In the genomic region with DNA sequence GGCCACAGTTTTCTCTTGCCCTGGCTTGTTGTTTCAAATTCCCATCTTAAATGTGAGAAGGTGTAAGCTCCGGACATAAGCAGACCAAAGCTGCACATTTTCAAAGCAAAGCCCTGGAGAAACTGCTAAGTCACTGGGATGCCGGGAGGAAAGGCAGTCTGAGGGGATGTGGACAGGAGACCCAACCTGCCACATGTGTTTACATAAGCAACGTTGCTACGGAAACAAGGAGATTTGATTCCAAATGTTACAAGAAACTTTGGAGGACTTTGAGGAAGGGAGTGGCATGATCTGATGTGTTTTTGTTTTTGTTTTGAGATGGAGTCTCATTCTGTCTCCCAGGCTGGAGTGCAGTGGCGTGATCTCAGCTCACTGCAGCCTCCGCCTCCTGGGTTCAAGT, we compare ENCODE assay signal across 1 cellular context.
TF ChIP-seq lines count a peak whose summit lies in the region.

No MANE protein-coding gene starts in this region.

TF ChIP-seq in GM23338, 12 proteins besides CTCF, POLR2A, EP300 and RAD21 (continued from another document):
- TF ChIP-seq, protein P1, sequence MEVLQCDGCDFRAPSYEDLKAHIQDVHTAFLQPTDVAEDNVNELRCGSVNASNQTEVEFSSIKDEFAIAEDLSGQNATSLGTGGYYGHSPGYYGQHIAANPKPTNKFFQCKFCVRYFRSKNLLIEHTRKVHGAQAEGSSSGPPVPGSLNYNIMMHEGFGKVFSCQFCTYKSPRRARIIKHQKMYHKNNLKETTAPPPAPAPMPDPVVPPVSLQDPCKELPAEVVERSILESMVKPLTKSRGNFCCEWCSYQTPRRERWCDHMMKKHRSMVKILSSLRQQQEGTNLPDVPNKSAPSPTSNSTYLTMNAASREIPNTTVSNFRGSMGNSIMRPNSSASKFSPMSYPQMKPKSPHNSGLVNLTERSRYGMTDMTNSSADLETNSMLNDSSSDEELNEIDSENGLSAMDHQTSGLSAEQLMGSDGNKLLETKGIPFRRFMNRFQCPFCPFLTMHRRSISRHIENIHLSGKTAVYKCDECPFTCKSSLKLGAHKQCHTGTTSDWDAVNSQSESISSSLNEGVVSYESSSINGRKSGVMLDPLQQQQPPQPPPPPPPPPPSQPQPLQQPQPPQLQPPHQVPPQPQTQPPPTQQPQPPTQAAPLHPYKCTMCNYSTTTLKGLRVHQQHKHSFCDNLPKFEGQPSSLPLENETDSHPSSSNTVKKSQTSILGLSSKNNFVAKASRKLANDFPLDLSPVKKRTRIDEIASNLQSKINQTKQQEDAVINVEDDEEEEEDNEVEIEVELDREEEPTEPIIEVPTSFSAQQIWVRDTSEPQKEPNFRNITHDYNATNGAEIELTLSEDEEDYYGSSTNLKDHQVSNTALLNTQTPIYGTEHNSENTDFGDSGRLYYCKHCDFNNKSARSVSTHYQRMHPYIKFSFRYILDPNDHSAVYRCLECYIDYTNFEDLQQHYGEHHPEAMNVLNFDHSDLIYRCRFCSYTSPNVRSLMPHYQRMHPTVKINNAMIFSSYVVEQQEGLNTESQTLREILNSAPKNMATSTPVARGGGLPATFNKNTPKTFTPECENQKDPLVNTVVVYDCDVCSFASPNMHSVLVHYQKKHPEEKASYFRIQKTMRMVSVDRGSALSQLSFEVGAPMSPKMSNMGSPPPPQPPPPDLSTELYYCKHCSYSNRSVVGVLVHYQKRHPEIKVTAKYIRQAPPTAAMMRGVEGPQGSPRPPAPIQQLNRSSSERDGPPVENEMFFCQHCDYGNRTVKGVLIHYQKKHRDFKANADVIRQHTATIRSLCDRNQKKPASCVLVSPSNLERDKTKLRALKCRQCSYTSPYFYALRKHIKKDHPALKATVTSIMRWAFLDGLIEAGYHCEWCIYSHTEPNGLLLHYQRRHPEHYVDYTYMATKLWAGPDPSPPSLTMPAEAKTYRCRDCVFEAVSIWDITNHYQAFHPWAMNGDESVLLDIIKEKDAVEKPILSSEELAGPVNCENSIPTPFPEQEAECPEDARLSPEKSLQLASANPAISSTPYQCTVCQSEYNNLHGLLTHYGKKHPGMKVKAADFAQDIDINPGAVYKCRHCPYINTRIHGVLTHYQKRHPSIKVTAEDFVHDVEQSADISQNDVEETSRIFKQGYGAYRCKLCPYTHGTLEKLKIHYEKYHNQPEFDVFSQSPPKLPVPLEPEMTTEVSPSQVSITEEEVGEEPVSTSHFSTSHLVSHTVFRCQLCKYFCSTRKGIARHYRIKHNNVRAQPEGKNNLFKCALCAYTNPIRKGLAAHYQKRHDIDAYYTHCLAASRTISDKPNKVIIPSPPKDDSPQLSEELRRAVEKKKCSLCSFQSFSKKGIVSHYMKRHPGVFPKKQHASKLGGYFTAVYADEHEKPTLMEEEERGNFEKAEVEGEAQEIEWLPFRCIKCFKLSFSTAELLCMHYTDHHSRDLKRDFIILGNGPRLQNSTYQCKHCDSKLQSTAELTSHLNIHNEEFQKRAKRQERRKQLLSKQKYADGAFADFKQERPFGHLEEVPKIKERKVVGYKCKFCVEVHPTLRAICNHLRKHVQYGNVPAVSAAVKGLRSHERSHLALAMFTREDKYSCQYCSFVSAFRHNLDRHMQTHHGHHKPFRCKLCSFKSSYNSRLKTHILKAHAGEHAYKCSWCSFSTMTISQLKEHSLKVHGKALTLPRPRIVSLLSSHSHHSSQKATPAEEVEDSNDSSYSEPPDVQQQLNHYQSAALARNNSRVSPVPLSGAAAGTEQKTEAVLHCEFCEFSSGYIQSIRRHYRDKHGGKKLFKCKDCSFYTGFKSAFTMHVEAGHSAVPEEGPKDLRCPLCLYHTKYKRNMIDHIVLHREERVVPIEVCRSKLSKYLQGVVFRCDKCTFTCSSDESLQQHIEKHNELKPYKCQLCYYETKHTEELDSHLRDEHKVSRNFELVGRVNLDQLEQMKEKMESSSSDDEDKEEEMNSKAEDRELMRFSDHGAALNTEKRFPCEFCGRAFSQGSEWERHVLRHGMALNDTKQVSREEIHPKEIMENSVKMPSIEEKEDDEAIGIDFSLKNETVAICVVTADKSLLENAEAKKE (CRISPR knock-in tag; IDR thresholded peaks at IDR 0.05) = no peak
- no peak for TF ChIP-seq JUNB (IDR thresholded peaks at IDR 0.05; ENCODE audit: unreplicated experiment)
- no peak for TF ChIP-seq EZH2phosphoT487 (IDR thresholded peaks at IDR 0.05; ENCODE audit: unreplicated experiment)
- no peak for TF ChIP-seq POLR2AphosphoS5 (IDR thresholded peaks at IDR 0.05; ENCODE audit: low read depth)
- TF ChIP-seq, protein P2, sequence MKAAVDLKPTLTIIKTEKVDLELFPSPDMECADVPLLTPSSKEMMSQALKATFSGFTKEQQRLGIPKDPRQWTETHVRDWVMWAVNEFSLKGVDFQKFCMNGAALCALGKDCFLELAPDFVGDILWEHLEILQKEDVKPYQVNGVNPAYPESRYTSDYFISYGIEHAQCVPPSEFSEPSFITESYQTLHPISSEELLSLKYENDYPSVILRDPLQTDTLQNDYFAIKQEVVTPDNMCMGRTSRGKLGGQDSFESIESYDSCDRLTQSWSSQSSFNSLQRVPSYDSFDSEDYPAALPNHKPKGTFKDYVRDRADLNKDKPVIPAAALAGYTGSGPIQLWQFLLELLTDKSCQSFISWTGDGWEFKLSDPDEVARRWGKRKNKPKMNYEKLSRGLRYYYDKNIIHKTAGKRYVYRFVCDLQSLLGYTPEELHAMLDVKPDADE (IDR thresholded peaks at IDR 0.05) = no peak
- no peak for TF ChIP-seq ZNF114 (CRISPR knock-in tag; IDR thresholded peaks at IDR 0.05)
- TF ChIP-seq NANOG (IDR thresholded peaks at IDR 0.05; ENCODE audit: borderline replicate concordance) = no peak
- no peak for TF ChIP-seq CREB1 (CRISPR knock-in tag; IDR thresholded peaks at IDR 0.05; ENCODE audit: low read depth)
TF ChIP-seq in GM23338: peak in this region for 0.
